In genomic region chr11:125887373-125888324, GRCh38 we compare ENCODE assay signal across 2 cellular contexts.
A peak's percentile ranks its signal among the peaks of the same experiment; 100 is the strongest.
TF ChIP-seq lines count a peak whose summit lies in the region.

HYLS1 (plus strand) TSS chr11:125887668; CDS start chr11:125899369, 11,701 bp downstream.

TF ChIP-seq in IMR-90, 13 proteins besides CTCF, POLR2A, EP300 and RAD21 (continued from another document):
- TF ChIP-seq ELK1 (IDR thresholded peaks at IDR 0.05; ENCODE audit: borderline replicate concordance, low read depth, low read length) (no peak), USF2 (IDR thresholded peaks at IDR 0.05; ENCODE audit: low read depth, low read length) (peak; percentile 47; the same call in 1 of the 2 replicates), NFE2L2 (IDR thresholded peaks at IDR 0.05; ENCODE audit: low read depth, low read length) (no peak), FOS (IDR thresholded peaks at IDR 0.05; ENCODE audit: low read depth, low read length) (no peak), CHD1 (IDR thresholded peaks at IDR 0.05; ENCODE audit: low read depth, low read length) (no peak), MAZ (IDR thresholded peaks at IDR 0.05; ENCODE audit: borderline replicate concordance, low read depth, low read length) (peak; percentile 28; the same call in 1 of the 2 replicates), SMC3 (IDR thresholded peaks at IDR 0.05; ENCODE audit: low read depth, low read length) (no peak)

TF ChIP-seq in PFSK-1, 5 proteins besides CTCF, POLR2A, EP300 and RAD21 (continued from another document):
- TF ChIP-seq REST (IDR thresholded peaks at IDR 0.05; ENCODE audit: insufficient read depth in 1 of 2, low read depth in 2 of 2, low read length in 2 of 2), result no peak
- TF ChIP-seq TAF1 (IDR thresholded peaks at IDR 0.05; ENCODE audit: borderline replicate concordance, insufficient read depth, low read length), result no peak
- TF ChIP-seq SIN3A (IDR thresholded peaks at IDR 0.05; ENCODE audit: borderline replicate concordance, insufficient read depth, low read length), result no peak
- TF ChIP-seq POLR2AphosphoS5 (IDR thresholded peaks at IDR 0.05; ENCODE audit: low read depth, low read length), result peak; percentile 48; the same call in 1 of the 2 replicates
